In the genomic region with DNA sequence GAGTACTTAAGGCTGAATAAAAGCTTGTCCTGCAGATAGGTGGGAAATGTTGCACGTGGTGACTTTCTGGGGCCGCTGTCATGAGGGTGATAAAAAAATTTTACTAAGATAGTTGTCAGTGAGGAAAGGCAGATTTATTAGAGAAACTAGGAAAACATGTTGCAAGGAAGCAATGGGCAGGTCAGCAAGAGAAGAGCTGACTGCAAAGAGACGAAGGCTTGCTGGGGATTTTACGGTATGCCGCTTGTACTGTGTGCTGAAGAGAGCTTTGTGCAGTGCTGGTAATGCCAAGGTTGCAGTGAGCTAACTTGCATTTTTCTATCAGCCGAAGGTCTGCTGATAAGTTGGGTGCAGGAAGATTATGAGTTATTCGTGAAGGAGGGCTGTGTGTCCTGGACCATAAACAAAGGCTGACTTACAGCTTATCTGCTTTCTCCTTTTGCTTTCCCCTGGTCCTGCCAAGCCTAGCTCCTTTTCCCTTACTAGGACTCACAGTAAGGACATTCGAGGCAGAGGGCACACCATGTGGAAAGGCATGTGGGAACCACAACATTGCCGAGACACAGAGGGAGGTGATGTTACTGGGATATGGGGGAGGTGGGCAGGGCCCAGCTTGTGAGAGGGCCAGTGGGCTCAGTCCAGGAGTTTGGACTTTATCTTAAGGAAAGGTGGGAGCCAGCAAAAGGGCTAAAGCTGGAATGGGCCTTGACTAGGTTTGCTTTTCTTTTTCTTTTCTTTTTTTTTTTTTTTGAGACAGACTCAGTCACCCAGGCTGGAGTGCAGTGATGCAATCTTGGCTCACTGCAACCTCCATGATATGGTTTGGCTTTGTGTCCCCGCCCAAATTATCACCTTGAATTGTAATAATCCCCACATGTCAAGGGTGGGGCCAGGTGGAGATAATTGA, we compare ENCODE assay signal across 1 cellular context.
TF ChIP-seq lines count a peak whose summit lies in the region.

No MANE protein-coding gene starts in this region.

TF ChIP-seq in GM23338, 12 proteins besides CTCF, POLR2A, EP300 and RAD21 (continued from another document):
- TF ChIP-seq REST (IDR thresholded peaks at IDR 0.05; ENCODE audit: unreplicated experiment) (no peak), CREB1 (CRISPR knock-in tag; IDR thresholded peaks at IDR 0.05; ENCODE audit: low read depth) (no peak), NANOG (IDR thresholded peaks at IDR 0.05; ENCODE audit: borderline replicate concordance) (no peak), ZNF114 (CRISPR knock-in tag; IDR thresholded peaks at IDR 0.05) (no peak), JUNB (IDR thresholded peaks at IDR 0.05; ENCODE audit: unreplicated experiment) (no peak)
- TF ChIP-seq, protein P1, sequence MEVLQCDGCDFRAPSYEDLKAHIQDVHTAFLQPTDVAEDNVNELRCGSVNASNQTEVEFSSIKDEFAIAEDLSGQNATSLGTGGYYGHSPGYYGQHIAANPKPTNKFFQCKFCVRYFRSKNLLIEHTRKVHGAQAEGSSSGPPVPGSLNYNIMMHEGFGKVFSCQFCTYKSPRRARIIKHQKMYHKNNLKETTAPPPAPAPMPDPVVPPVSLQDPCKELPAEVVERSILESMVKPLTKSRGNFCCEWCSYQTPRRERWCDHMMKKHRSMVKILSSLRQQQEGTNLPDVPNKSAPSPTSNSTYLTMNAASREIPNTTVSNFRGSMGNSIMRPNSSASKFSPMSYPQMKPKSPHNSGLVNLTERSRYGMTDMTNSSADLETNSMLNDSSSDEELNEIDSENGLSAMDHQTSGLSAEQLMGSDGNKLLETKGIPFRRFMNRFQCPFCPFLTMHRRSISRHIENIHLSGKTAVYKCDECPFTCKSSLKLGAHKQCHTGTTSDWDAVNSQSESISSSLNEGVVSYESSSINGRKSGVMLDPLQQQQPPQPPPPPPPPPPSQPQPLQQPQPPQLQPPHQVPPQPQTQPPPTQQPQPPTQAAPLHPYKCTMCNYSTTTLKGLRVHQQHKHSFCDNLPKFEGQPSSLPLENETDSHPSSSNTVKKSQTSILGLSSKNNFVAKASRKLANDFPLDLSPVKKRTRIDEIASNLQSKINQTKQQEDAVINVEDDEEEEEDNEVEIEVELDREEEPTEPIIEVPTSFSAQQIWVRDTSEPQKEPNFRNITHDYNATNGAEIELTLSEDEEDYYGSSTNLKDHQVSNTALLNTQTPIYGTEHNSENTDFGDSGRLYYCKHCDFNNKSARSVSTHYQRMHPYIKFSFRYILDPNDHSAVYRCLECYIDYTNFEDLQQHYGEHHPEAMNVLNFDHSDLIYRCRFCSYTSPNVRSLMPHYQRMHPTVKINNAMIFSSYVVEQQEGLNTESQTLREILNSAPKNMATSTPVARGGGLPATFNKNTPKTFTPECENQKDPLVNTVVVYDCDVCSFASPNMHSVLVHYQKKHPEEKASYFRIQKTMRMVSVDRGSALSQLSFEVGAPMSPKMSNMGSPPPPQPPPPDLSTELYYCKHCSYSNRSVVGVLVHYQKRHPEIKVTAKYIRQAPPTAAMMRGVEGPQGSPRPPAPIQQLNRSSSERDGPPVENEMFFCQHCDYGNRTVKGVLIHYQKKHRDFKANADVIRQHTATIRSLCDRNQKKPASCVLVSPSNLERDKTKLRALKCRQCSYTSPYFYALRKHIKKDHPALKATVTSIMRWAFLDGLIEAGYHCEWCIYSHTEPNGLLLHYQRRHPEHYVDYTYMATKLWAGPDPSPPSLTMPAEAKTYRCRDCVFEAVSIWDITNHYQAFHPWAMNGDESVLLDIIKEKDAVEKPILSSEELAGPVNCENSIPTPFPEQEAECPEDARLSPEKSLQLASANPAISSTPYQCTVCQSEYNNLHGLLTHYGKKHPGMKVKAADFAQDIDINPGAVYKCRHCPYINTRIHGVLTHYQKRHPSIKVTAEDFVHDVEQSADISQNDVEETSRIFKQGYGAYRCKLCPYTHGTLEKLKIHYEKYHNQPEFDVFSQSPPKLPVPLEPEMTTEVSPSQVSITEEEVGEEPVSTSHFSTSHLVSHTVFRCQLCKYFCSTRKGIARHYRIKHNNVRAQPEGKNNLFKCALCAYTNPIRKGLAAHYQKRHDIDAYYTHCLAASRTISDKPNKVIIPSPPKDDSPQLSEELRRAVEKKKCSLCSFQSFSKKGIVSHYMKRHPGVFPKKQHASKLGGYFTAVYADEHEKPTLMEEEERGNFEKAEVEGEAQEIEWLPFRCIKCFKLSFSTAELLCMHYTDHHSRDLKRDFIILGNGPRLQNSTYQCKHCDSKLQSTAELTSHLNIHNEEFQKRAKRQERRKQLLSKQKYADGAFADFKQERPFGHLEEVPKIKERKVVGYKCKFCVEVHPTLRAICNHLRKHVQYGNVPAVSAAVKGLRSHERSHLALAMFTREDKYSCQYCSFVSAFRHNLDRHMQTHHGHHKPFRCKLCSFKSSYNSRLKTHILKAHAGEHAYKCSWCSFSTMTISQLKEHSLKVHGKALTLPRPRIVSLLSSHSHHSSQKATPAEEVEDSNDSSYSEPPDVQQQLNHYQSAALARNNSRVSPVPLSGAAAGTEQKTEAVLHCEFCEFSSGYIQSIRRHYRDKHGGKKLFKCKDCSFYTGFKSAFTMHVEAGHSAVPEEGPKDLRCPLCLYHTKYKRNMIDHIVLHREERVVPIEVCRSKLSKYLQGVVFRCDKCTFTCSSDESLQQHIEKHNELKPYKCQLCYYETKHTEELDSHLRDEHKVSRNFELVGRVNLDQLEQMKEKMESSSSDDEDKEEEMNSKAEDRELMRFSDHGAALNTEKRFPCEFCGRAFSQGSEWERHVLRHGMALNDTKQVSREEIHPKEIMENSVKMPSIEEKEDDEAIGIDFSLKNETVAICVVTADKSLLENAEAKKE (CRISPR knock-in tag; IDR thresholded peaks at IDR 0.05) = no peak
